ENCODE assay signal across 14 cellular contexts in the genomic region with DNA sequence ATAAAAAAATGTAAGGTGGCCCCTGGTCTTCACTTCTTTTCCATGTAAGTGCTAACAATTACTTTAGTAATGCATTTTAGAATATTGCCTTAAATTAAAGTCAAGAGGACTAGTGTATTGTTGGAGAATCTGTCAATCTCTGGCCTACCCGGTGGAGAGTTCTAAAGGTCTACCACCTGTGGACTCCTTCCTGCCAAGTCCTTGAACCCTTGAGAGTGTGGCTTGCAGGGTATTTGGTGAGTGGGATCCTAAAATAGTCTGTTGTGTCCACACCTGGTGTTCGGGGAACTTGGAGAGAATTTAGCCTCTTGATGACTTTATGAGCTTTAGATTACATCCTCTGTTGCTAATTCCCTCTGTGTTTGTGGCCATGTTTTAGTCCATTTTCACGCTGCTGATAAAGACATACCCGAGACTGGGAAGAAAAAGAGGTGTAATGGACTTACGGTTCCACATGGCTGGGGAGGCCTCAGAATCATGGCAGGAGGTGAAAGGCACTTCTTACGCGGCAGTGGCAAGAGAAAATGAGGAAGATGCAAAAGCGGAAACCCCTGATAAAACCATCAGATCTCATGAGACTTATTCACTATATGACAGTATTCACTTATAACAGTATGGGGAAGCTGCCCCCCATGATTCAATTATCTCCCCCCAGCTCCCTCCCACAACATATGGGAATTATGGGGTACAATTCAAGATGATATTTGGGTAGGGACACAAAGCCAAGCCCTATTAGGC. TPM values are rescaled to one million over a fixed set of nuclear protein-coding genes. Genes with fewer than 3 reads are reported as not detected.
A peak's percentile ranks its signal among the peaks of the same experiment; 100 is the strongest.
DNase-seq lines count a peak whose midpoint lies in the region; TF ChIP-seq lines count a peak whose summit lies in the region.
"Had no signal": no experiment of that assay in that cellular context is flagged by ENCODE, and none has a peak within 500 bp of the region (broad histone marks: within the 10 kb centered on the region; RNA-seq: fewer than 3 reads in every experiment).

No MANE protein-coding gene starts in this region.

- peaks cover 49% of the 10 kb centered on the region for H3K4me1 Mint-ChIP-seq in activated T-helper 1 cell treated with anti-CD3 and anti-CD28 coated beads, Interleukin-12 subunit alpha, Interleukin-12 subunit beta, Interleukin-2, Interleukin-4 antibody, amounts not matched to agents 30 ng/mL and 10 ng/mL and 1 ng/mL, durations not matched to agents 14 hours and 24 hours and 36 hours (ENCODE audit: low read depth)

- peak overlapping the region; percentile 12 for H3K4me3 Mint-ChIP-seq in activated T-helper 1 cell treated with anti-CD3 and anti-CD28 coated beads, Interleukin-12 subunit alpha, Interleukin-12 subunit beta, Interleukin-2, Interleukin-4 antibody, amounts not matched to agents 30 ng/mL and 10 ng/mL and 1 ng/mL, durations not matched to agents 14 hours and 24 hours and 36 hours

- no peak for DNase-seq in Karpas-422
- no peak for DNase-seq in activated T-helper 1 cell treated with anti-CD3 and anti-CD28 coated beads, Interleukin-12 subunit alpha, Interleukin-12 subunit beta, Interleukin-2, Interleukin-4 antibody, amounts not matched to agents 30 ng/mL and 10 ng/mL and 1 ng/mL, durations not matched to agents 14 hours and 24 hours and 36 hours (ENCODE audit: low spot score)
- DNase-seq in amniotic stem cell (lab: John Stamatoyannopoulos, UW) = no peak
- DNase-seq in glomerular visceral epithelial cell (ENCODE audit: extremely low spot score) = no peak
- DNase-seq in COR-L47 (lab: John Stamatoyannopoulos, UW) = no peak
- DNase-seq: DMS 273 treated with DMSO at 0.1 percent for 48 hours, NCI-H1105, NCI-H187, NCI-H2171, NCI-H446 treated with DMSO at 0.1 percent for 48 hours, NCI-H774, SHP77 treated with DMSO at 0.1 percent for 48 hours had no signal

- H3K9me2 ChIP-seq in DOHH2 (replicated peaks; ENCODE audit: control insufficient read depth, low read length) (no peaks in the 10 kb centered on the region), Karpas-422 (replicated peaks; ENCODE audit: insufficient read depth, low read length) (no peaks in the 10 kb centered on the region)

- no peaks in the 10 kb centered on the region for H3K79me2 ChIP-seq in DOHH2 (ENCODE audit: control insufficient read depth, low read length)
- no peaks in the 10 kb centered on the region for H3K79me2 ChIP-seq in Karpas-422 (ENCODE audit: low read length)

- TF ChIP-seq CTCF in DOHH2 (IDR thresholded peaks at IDR 0.05; ENCODE audit: low read depth, low read length, poor library complexity, severe bottlenecking) = no peak

- H3K9me3 ChIP-seq in DOHH2 (ENCODE audit: control insufficient read depth, insufficient read depth, low read length) = peaks cover 8% of the 10 kb centered on the region; the same call in 1 of the 2 replicates
- no peaks in the 10 kb centered on the region for H3K9me3 ChIP-seq in Karpas-422 (ENCODE audit: low read length)
- peaks cover 0 to 2% (median 0%) of the 10 kb centered on the region in 3 donors for H3K9me3 ChIP-seq in skeletal muscle tissue (ENCODE audit: control insufficient read depth in 3 of 3, low read length in 3 of 3)

- H3K27me3 ChIP-seq in DOHH2 (ENCODE audit: control insufficient read depth, low read length) (no peaks in the 10 kb centered on the region), Karpas-422 (ENCODE audit: low read length) (no peaks in the 10 kb centered on the region), skeletal muscle tissue (ENCODE audit: control insufficient read depth in 3 of 3, insufficient read depth in 3 of 3, low read length in 3 of 3) (no peaks in the 10 kb centered on the region)

- H2AFZ ChIP-seq in Karpas-422 (ENCODE audit: low read length) = no peak overlapping the region

- H3K4me3 ChIP-seq in DOHH2 (ENCODE audit: low read length) (no peak overlapping the region), Karpas-422 (ENCODE audit: low read length) (no peak overlapping the region), skeletal muscle tissue (ENCODE audit: low read length in 3 of 3) (no peak overlapping the region)

- H3K36me3 ChIP-seq in DOHH2 (ENCODE audit: control insufficient read depth, low read length) (no peaks in the 10 kb centered on the region), Karpas-422 (ENCODE audit: insufficient read depth, low read length) (no peaks in the 10 kb centered on the region), skeletal muscle tissue (ENCODE audit: control insufficient read depth in 3 of 3, insufficient read depth in 3 of 3, low read length in 3 of 3) (no peaks in the 10 kb centered on the region)

- H3K27ac ChIP-seq in DOHH2 (ENCODE audit: low read depth, low read length) (peak overlapping the region; percentile 79), Karpas-422 (ENCODE audit: low read length) (peak overlapping the region; percentile 16; the same call in 1 of the 2 replicates), skeletal muscle tissue (ENCODE audit: low read depth, low read length) (peak overlapping the region; percentile 77)

- no peaks in the 10 kb centered on the region for H3F3A ChIP-seq in DOHH2 (ENCODE audit: control insufficient read depth, insufficient read depth)

- no peaks in the 10 kb centered on the region for H3K27me3 Mint-ChIP-seq in activated T-helper 1 cell treated with anti-CD3 and anti-CD28 coated beads, Interleukin-12 subunit alpha, Interleukin-12 subunit beta, Interleukin-2, Interleukin-4 antibody, amounts not matched to agents 30 ng/mL and 10 ng/mL and 1 ng/mL, durations not matched to agents 14 hours and 24 hours and 36 hours (ENCODE audit: insufficient read depth)

- H3K36me3 Mint-ChIP-seq in activated T-helper 1 cell treated with anti-CD3 and anti-CD28 coated beads, Interleukin-12 subunit alpha, Interleukin-12 subunit beta, Interleukin-2, Interleukin-4 antibody, amounts not matched to agents 30 ng/mL and 10 ng/mL and 1 ng/mL, durations not matched to agents 14 hours and 24 hours and 36 hours (ENCODE audit: low read depth) = peaks cover 6% of the 10 kb centered on the region

- H3K9ac ChIP-seq in Karpas-422 (ENCODE audit: low read length) (no peak overlapping the region), skeletal muscle tissue (ENCODE audit: low read depth in 1 of 3, low read length in 3 of 3) (no peak overlapping the region)

- H3K4me1 ChIP-seq in DOHH2 (ENCODE audit: control insufficient read depth, low read length) (peaks cover 46% of the 10 kb centered on the region), Karpas-422 (ENCODE audit: low read length) (peaks cover 20% of the 10 kb centered on the region), skeletal muscle tissue (ENCODE audit: control insufficient read depth in 3 of 3, insufficient read depth in 3 of 3, low read length in 3 of 3) (peaks cover 13 to 28% (median 18%) of the 10 kb centered on the region in 3 donors)

- intact Hi-C loops in activated T-helper 1 cell treated with anti-CD3 and anti-CD28 coated beads, Interleukin-12 subunit alpha, Interleukin-12 subunit beta, Interleukin-2, Interleukin-4 antibody, amounts not matched to agents 30 ng/mL and 10 ng/mL and 1 ng/mL, durations not matched to agents 14 hours and 24 hours and 36 hours (cut with micrococcal nuclease) = loop anchor here (5.0 kb wide), 1 partner anchor 74 kb away; no protein-coding TSS in a partner anchor

- H3K4me2 ChIP-seq in DOHH2 (ENCODE audit: low read length) (peak overlapping the region; percentile 55), Karpas-422 (ENCODE audit: low read depth, low read length, poor library complexity, severe bottlenecking) (peak overlapping the region; percentile 13)

- no peak overlapping the region for H3K27ac Mint-ChIP-seq in activated T-helper 1 cell treated with anti-CD3 and anti-CD28 coated beads, Interleukin-12 subunit alpha, Interleukin-12 subunit beta, Interleukin-2, Interleukin-4 antibody, amounts not matched to agents 30 ng/mL and 10 ng/mL and 1 ng/mL, durations not matched to agents 14 hours and 24 hours and 36 hours

- H4K20me1 ChIP-seq in DOHH2 (ENCODE audit: control insufficient read depth, insufficient read depth, low read depth, low read length) = no peaks in the 10 kb centered on the region
- no peaks in the 10 kb centered on the region for H4K20me1 ChIP-seq in Karpas-422 (ENCODE audit: insufficient read depth, low read depth, low read length)

- H3K9me3 Mint-ChIP-seq in activated T-helper 1 cell treated with anti-CD3 and anti-CD28 coated beads, Interleukin-12 subunit alpha, Interleukin-12 subunit beta, Interleukin-2, Interleukin-4 antibody, amounts not matched to agents 30 ng/mL and 10 ng/mL and 1 ng/mL, durations not matched to agents 14 hours and 24 hours and 36 hours = peaks cover 8% of the 10 kb centered on the region

RNA-seq across cellular contexts. Expression of a gene that starts 23.8 kb away (rescaled TPM):
- total RNA-seq in Karpas-422 (2014; rRNA removed; shearing (Covaris generic); ENCODE audit: low replicate concordance) = not detected in 2 replicates
- total RNA-seq in activated T-helper 1 cell treated with anti-CD3 and anti-CD28 coated beads, Interleukin-12 subunit alpha, Interleukin-12 subunit beta, Interleukin-2, Interleukin-4 antibody, amounts not matched to agents 30 ng/mL and 10 ng/mL and 1 ng/mL, durations not matched to agents 14 hours and 24 hours and 36 hours = 0.34 and 0.76 TPM in 2 replicates
- 61.6 TPM for total RNA-seq in skeletal muscle tissue

Comparison
In these comparisons a context has a peak if more than half of its experiments do, and no peak if none do; other contexts are left out.
1. H3K27ac ChIP-seq: peak in every context shown above with its lines; median percentile 79 in DOHH2; 77 in skeletal muscle tissue; 16 in Karpas-422.
2. RNA of a gene that starts 23.8 kb away (total RNA-seq): 61.6 TPM in skeletal muscle tissue (single experiment); 0.34 to 0.76 TPM in activated T-helper 1 cell treated with anti-CD3 and anti-CD28 coated beads, Interleukin-12 subunit alpha, Interleukin-12 subunit beta, Interleukin-2, Interleukin-4 antibody, amounts not matched to agents 30 ng/mL and 10 ng/mL and 1 ng/mL, durations not matched to agents 14 hours and 24 hours and 36 hours and not detected in Karpas-422; every median in the first group is over 10 times any median in the second.